In genomic region chr1:234837713-234838112, GRCh38 we compare ENCODE assay signal across 30 cellular contexts.
DNase-seq lines count a peak whose midpoint lies in the region; ATAC-seq and TF ChIP-seq lines count a peak whose summit lies in the region.
"Had no signal": no experiment of that assay in that cellular context is flagged by ENCODE, and none has a peak within 500 bp of the region (broad histone marks: within the 10 kb centered on the region; RNA-seq: fewer than 3 reads in every experiment).

No MANE protein-coding gene starts in this region.

- H3K4me1 Mint-ChIP-seq in activated T-cell treated with anti-CD3 and anti-CD28 coated beads, Interleukin-2, amount 50 U/mL, for 72 hours (ENCODE audit: low read depth): peaks cover 28% of the 10 kb centered on the region
- H3K4me1 Mint-ChIP-seq in activated T-cell treated with anti-CD3 and anti-CD28 coated beads, Interleukin-2, amount 50 U/mL, for 24 hours (ENCODE audit: low read depth): peaks cover 38% of the 10 kb centered on the region
- peaks cover 63% of the 10 kb centered on the region for H3K4me1 Mint-ChIP-seq in activated T-helper 2 cell treated with anti-CD3 and anti-CD28 coated beads, Interferon-gamma antibody, Interleukin-2, Interleukin-4, amounts not matched to agents 10 μg/mL and 5 μg/mL and 100 μg/mL, durations not matched to agents 14 hours and 24 hours and 36 hours (ENCODE audit: low read depth)
- H3K4me1 Mint-ChIP-seq: GM23338 had no signal

- H3K4me3 Mint-ChIP-seq in activated T-cell treated with anti-CD3 and anti-CD28 coated beads, Interleukin-2, amount 50 U/mL, for 72 hours: no peak overlapping the region
- no peak overlapping the region for H3K4me3 Mint-ChIP-seq in activated T-cell treated with anti-CD3 and anti-CD28 coated beads, Interleukin-2, amount 50 U/mL, for 24 hours
- no peak overlapping the region for H3K4me3 Mint-ChIP-seq in activated T-helper 2 cell treated with anti-CD3 and anti-CD28 coated beads, Interferon-gamma antibody, Interleukin-2, Interleukin-4, amounts not matched to agents 10 μg/mL and 5 μg/mL and 100 μg/mL, durations not matched to agents 14 hours and 24 hours and 36 hours (ENCODE audit: low read depth)
- H3K4me3 Mint-ChIP-seq: activated CD4-positive, alpha-beta memory T cell treated with anti-CD3 and anti-CD28 coated beads, Interleukin-2, amount 10 ng/mL, durations not matched to agents 7 days and 5 days; activated naive CD8-positive, alpha-beta T cell; CD4-positive, alpha-beta T cell; effector memory CD8-positive, alpha-beta T cell; GM23338; stimulated activated naive CD8-positive, alpha-beta T cell treated with anti-CD3 and anti-CD28 coated beads, Interleukin-15, Interleukin-2, amounts not matched to agents 100 ng/mL and 50 ng/mL, for 24 hours had no signal

- H3K27me3 Mint-ChIP-seq in activated T-cell treated with anti-CD3 and anti-CD28 coated beads, Interleukin-2, amount 50 U/mL, for 72 hours (ENCODE audit: low read depth): no peaks in the 10 kb centered on the region
- H3K27me3 Mint-ChIP-seq in activated T-cell treated with anti-CD3 and anti-CD28 coated beads, Interleukin-2, amount 50 U/mL, for 24 hours: no peaks in the 10 kb centered on the region
- no peaks in the 10 kb centered on the region for H3K27me3 Mint-ChIP-seq in activated T-helper 2 cell treated with anti-CD3 and anti-CD28 coated beads, Interferon-gamma antibody, Interleukin-2, Interleukin-4, amounts not matched to agents 10 μg/mL and 5 μg/mL and 100 μg/mL, durations not matched to agents 14 hours and 24 hours and 36 hours (ENCODE audit: low read depth)
- H3K27me3 Mint-ChIP-seq: activated naive CD8-positive, alpha-beta T cell; CD4-positive, alpha-beta T cell; effector memory CD8-positive, alpha-beta T cell; stimulated activated naive CD8-positive, alpha-beta T cell treated with anti-CD3 and anti-CD28 coated beads, Interleukin-15, Interleukin-2, amounts not matched to agents 100 ng/mL and 50 ng/mL, for 24 hours had no signal

- peak overlapping the region; percentile 69 for H3K27ac Mint-ChIP-seq in activated T-cell treated with anti-CD3 and anti-CD28 coated beads, Interleukin-2, amount 50 U/mL, for 72 hours
- H3K27ac Mint-ChIP-seq in activated T-cell treated with anti-CD3 and anti-CD28 coated beads, Interleukin-2, amount 50 U/mL, for 24 hours: no peak overlapping the region
- H3K27ac Mint-ChIP-seq in activated T-helper 2 cell treated with anti-CD3 and anti-CD28 coated beads, Interferon-gamma antibody, Interleukin-2, Interleukin-4, amounts not matched to agents 10 μg/mL and 5 μg/mL and 100 μg/mL, durations not matched to agents 14 hours and 24 hours and 36 hours: peak overlapping the region; percentile 9
- H3K27ac Mint-ChIP-seq: activated CD4-positive, alpha-beta memory T cell treated with anti-CD3 and anti-CD28 coated beads, Interleukin-2, amount 10 ng/mL, durations not matched to agents 7 days and 5 days; activated naive CD8-positive, alpha-beta T cell; CD4-positive, alpha-beta T cell; effector memory CD8-positive, alpha-beta T cell; GM23338; stimulated activated naive CD8-positive, alpha-beta T cell treated with anti-CD3 and anti-CD28 coated beads, Interleukin-15, Interleukin-2, amounts not matched to agents 100 ng/mL and 50 ng/mL, for 24 hours had no signal

- H2AFZ ChIP-seq in osteoblast (ENCODE audit: low read length): no peak overlapping the region
- H2AFZ ChIP-seq: GM23338 had no signal

- H3K79me2 ChIP-seq in osteoblast (ENCODE audit: insufficient read depth, low read length): no peaks in the 10 kb centered on the region

- H3K4me2 ChIP-seq in osteoblast (ENCODE audit: insufficient read depth, low read length): no peak overlapping the region
- H3K4me2 ChIP-seq: A549, GM23338 had no signal

- H3K9me3 ChIP-seq in osteoblast (ENCODE audit: low read depth, low read length): no peaks in the 10 kb centered on the region
- 0 out of 2 replicates have a peak, but pooled peaks cover 3% of the 10 kb centered on the region for H3K9me3 ChIP-seq in MG63
- H3K9me3 ChIP-seq: ascending aorta, pancreas, thoracic aorta had no signal

- peaks cover 25% of the 10 kb centered on the region for H3K4me1 ChIP-seq in osteoblast (ENCODE audit: insufficient read depth, low read length)
- H3K4me1 ChIP-seq: ascending aorta had no signal

- no peaks in the 10 kb centered on the region for H4K20me1 ChIP-seq in osteoblast (ENCODE audit: insufficient read depth, low read length)

- H3K36me3 ChIP-seq in osteoblast (ENCODE audit: insufficient read depth, low read length) (no peaks in the 10 kb centered on the region), MG63 (no peaks in the 10 kb centered on the region)
- H3K36me3 ChIP-seq: ascending aorta, cardiac muscle cell, pancreas, SJCRH30, thoracic aorta had no signal

- no peak for TF ChIP-seq CTCF in osteoblast (IDR thresholded peaks at IDR 0.05; ENCODE audit: extremely low read depth, low read depth, low read length)

- no peak overlapping the region for H3K4me3 ChIP-seq in osteoblast (ENCODE audit: insufficient read depth, low read length)
- H3K4me3 ChIP-seq in MG63: no peak overlapping the region
- H3K4me3 ChIP-seq: A549, ascending aorta, cardiac muscle cell, coronary artery, GM23338, pancreas, SJCRH30, thoracic aorta had no signal

- peaks cover 0 to 3% of the 10 kb centered on the region in 2 donors for H3K9me3 Mint-ChIP-seq in activated T-cell treated with anti-CD3 and anti-CD28 coated beads, Interleukin-2, amount 50 U/mL, for 72 hours
- H3K9me3 Mint-ChIP-seq in activated T-cell treated with anti-CD3 and anti-CD28 coated beads, Interleukin-2, amount 50 U/mL, for 24 hours: peaks cover 2% of the 10 kb centered on the region
- peaks cover 3% of the 10 kb centered on the region for H3K9me3 Mint-ChIP-seq in activated T-helper 2 cell treated with anti-CD3 and anti-CD28 coated beads, Interferon-gamma antibody, Interleukin-2, Interleukin-4, amounts not matched to agents 10 μg/mL and 5 μg/mL and 100 μg/mL, durations not matched to agents 14 hours and 24 hours and 36 hours
- H3K9me3 Mint-ChIP-seq: activated CD4-positive, alpha-beta memory T cell treated with anti-CD3 and anti-CD28 coated beads, Interleukin-2, amount 10 ng/mL, durations not matched to agents 7 days and 5 days; CD4-positive, alpha-beta T cell; effector memory CD8-positive, alpha-beta T cell; stimulated activated naive CD8-positive, alpha-beta T cell treated with anti-CD3 and anti-CD28 coated beads, Interleukin-15, Interleukin-2, amounts not matched to agents 100 ng/mL and 50 ng/mL, for 24 hours had no signal

- H3K27me3 ChIP-seq in osteoblast (ENCODE audit: insufficient read depth, low read length) (no peaks in the 10 kb centered on the region), MG63 (no peaks in the 10 kb centered on the region)
- H3K27me3 ChIP-seq: ascending aorta, cardiac muscle cell, pancreas, SJCRH30 had no signal

- DNase-seq in activated T-cell treated with anti-CD3 and anti-CD28 coated beads, Interleukin-2, amount 50 U/mL, for 72 hours: no peak
- no peak for DNase-seq in activated T-cell treated with anti-CD3 and anti-CD28 coated beads, Interleukin-2, amount 50 U/mL, for 24 hours
- DNase-seq in MV-4-11 (lab: John Stamatoyannopoulos, UW) (peak; percentile 16), osteoblast (ENCODE audit: insufficient read length, low spot score, missing footprints) (peak; percentile 14), mesenteric fat pad (ENCODE audit: low spot score) (no peak), MG63 (no peak)
- DNase-seq in activated T-helper 2 cell treated with anti-CD3 and anti-CD28 coated beads, Interferon-gamma antibody, Interleukin-2, Interleukin-4, amounts not matched to agents 10 μg/mL and 5 μg/mL and 100 μg/mL, durations not matched to agents 14 hours and 24 hours and 36 hours (ENCODE audit: low spot score): no peak
- DNase-seq: activated CD4-positive, alpha-beta memory T cell treated with anti-CD3 and anti-CD28 coated beads, Interleukin-2, amount 10 ng/mL, durations not matched to agents 7 days and 5 days; activated CD8-positive, alpha-beta memory T cell treated with anti-CD3 and anti-CD28 coated beads, Interleukin-2, amount 50 U/mL, for 48 hours; CD4-positive, alpha-beta T cell; effector memory CD8-positive, alpha-beta T cell; erythroblast; left colon; NCI-H1436; NCI-H2081 treated with DMSO at 0.1 percent for 48 hours; NCI-H2227 treated with DMSO at 0.1 percent for 48 hours; NCI-H69; pancreas; retina; SJCRH30; small intestine had no signal

- intact Hi-C loops in activated T-helper 2 cell treated with anti-CD3 and anti-CD28 coated beads, Interferon-gamma antibody, Interleukin-2, Interleukin-4, amounts not matched to agents 10 μg/mL and 5 μg/mL and 100 μg/mL, durations not matched to agents 14 hours and 24 hours and 36 hours (cut with micrococcal nuclease): no loop called here

- no peak overlapping the region for H3K27ac ChIP-seq in osteoblast (ENCODE audit: low read depth, low read length)
- H3K27ac ChIP-seq: ascending aorta, cardiac muscle cell, coronary artery, pancreas, SJCRH30, thoracic aorta had no signal

- no peak for ATAC-seq in activated T-cell treated with anti-CD3 and anti-CD28 coated beads, Interleukin-2, amount 50 U/mL, for 72 hours (replicated peaks in 1 of 2)
- no peak for ATAC-seq in GM21737 (IDR thresholded peaks at IDR 0.05; ENCODE audit: unreplicated experiment)
- ATAC-seq: A549; effector memory CD8-positive, alpha-beta T cell; GM23338; pancreas had no signal

- H3K36me3 Mint-ChIP-seq in activated T-cell treated with anti-CD3 and anti-CD28 coated beads, Interleukin-2, amount 50 U/mL, for 72 hours (ENCODE audit: insufficient read depth in 2 of 2): no peaks in the 10 kb centered on the region
- no peaks in the 10 kb centered on the region for H3K36me3 Mint-ChIP-seq in activated T-cell treated with anti-CD3 and anti-CD28 coated beads, Interleukin-2, amount 50 U/mL, for 24 hours (ENCODE audit: low read depth)
- peaks cover 2% of the 10 kb centered on the region for H3K36me3 Mint-ChIP-seq in activated T-helper 2 cell treated with anti-CD3 and anti-CD28 coated beads, Interferon-gamma antibody, Interleukin-2, Interleukin-4, amounts not matched to agents 10 μg/mL and 5 μg/mL and 100 μg/mL, durations not matched to agents 14 hours and 24 hours and 36 hours (ENCODE audit: low read depth)
- H3K36me3 Mint-ChIP-seq: activated naive CD8-positive, alpha-beta T cell had no signal

Comparison
In these comparisons a context has a peak if more than half of its experiments do, and no peak if none do; other contexts are left out.
1. DNase-seq: peak in MV-4-11 (single experiment) and osteoblast (single experiment); none in activated T-cell treated with anti-CD3 and anti-CD28 coated beads, Interleukin-2, amount 50 U/mL, for 72 hours (0 of 2), activated T-cell treated with anti-CD3 and anti-CD28 coated beads, Interleukin-2, amount 50 U/mL, for 24 hours (single experiment), activated T-helper 2 cell treated with anti-CD3 and anti-CD28 coated beads, Interferon-gamma antibody, Interleukin-2, Interleukin-4, amounts not matched to agents 10 μg/mL and 5 μg/mL and 100 μg/mL, durations not matched to agents 14 hours and 24 hours and 36 hours (single experiment), mesenteric fat pad (single experiment) and MG63 (single experiment).